9 cellular contexts compared by ENCODE assay signal in genomic region chr2:68362069-68362468, GRCh38. TPM values are rescaled to one million over a fixed set of nuclear protein-coding genes. Genes with fewer than 3 reads are reported as not detected.
DNase-seq lines count a peak whose midpoint lies in the region; ATAC-seq, FAIRE-seq and TF ChIP-seq lines count a peak whose summit lies in the region.
"Had no signal": no experiment of that assay in that cellular context is flagged by ENCODE, and none has a peak within 500 bp of the region (broad histone marks: within the 10 kb centered on the region; RNA-seq: fewer than 3 reads in every experiment).

No MANE protein-coding gene starts in this region.

- H3K9ac ChIP-seq in BLaER1, result 0 out of 2 replicates have a peak overlapping the region, but pooled peaks have one; percentile 42
- no peak overlapping the region for H3K9ac ChIP-seq in endothelial cell of umbilical vein (replicated peaks; ENCODE audit: extremely low read depth, insufficient read depth, low read length)

- no peaks in the 10 kb centered on the region for H3K9me3 Mint-ChIP-seq in stimulated activated effector memory CD8-positive, alpha-beta T cell treated with anti-CD3 and anti-CD28 coated beads, Interleukin-12 subunit alpha, Interleukin-12 subunit beta, amount 100 ng/mL, for 72 hours

- TF ChIP-seq CTCF in endothelial cell of umbilical vein (IDR thresholded peaks at IDR 0.05; ENCODE audit: extremely low read depth in 1 of 2, insufficient read depth in 1 of 2, low read depth in 1 of 2, low read length in 2 of 2), result peak; percentile 78 to 84

- intact Hi-C loops in endothelial cell of umbilical vein (cut with micrococcal nuclease), result loop anchor here (1.0 to 2.0 kb wide), 2 partner anchors 43 to 79 kb away; partner anchors contain the start of gene CNRIP1

- peak; percentile 87 for DNase-seq in NOMO-1 treated with DMSO at 0.1 percent for 48 hours (lab: John Stamatoyannopoulos, UW; ENCODE audit: unreplicated experiment)
- DNase-seq in activated CD8-positive, alpha-beta memory T cell treated with anti-CD3 and anti-CD28 coated beads for 1 hour (ENCODE audit: extremely low read depth in 1 of 2, low read depth in 1 of 2), result peak; percentile 45 to 63
- DNase-seq in endothelial cell of umbilical vein (ENCODE audit: low read depth, low spot score), result peak; percentile 58
- DNase-seq in myocyte (ENCODE audit: low read depth), result peak; percentile 44
- peak; percentile 66 to 84 for DNase-seq in stimulated activated effector memory CD8-positive, alpha-beta T cell treated with anti-CD3 and anti-CD28 coated beads, Interleukin-12 subunit alpha, Interleukin-12 subunit beta, amount 100 ng/mL, for 72 hours (ENCODE audit: low spot score in 2 of 2)

- H3K4me3 ChIP-seq in BLaER1 (no peak overlapping the region), endothelial cell of umbilical vein (replicated peaks in 1 of 3; ENCODE audit: insufficient read depth in 1 of 3, low read depth in 1 of 3, low read length in 3 of 3) (no peak overlapping the region)

- H3K4me1 ChIP-seq in BLaER1, result peaks cover 48% of the 10 kb centered on the region
- H3K4me1 ChIP-seq in endothelial cell of umbilical vein (ENCODE audit: control insufficient read depth, extremely low read depth, insufficient read depth, low read length), result no peaks in the 10 kb centered on the region

- FAIRE-seq in endothelial cell of umbilical vein (lab: Jason Lieb, UNC), result peak; percentile 76

- TF ChIP-seq POLR2A in GM19193 (IDR thresholded peaks at IDR 0.05; ENCODE audit: extremely low read depth, insufficient read depth, insufficient read length), result peak; percentile 54
- TF ChIP-seq POLR2A in endothelial cell of umbilical vein (IDR thresholded peaks at IDR 0.05; ENCODE audit: low read depth, low read length), result no peak

- H3K9me3 ChIP-seq in BLaER1 (no peaks in the 10 kb centered on the region), endothelial cell of umbilical vein (replicated peaks; ENCODE audit: control insufficient read depth, insufficient read depth, low read length) (no peaks in the 10 kb centered on the region)

- BruUV-seq in endothelial cell of umbilical vein (replicated peaks; lab: Mats Ljungman, UMichigan), result no TSS peak

- no peaks in the 10 kb centered on the region for H3K79me2 ChIP-seq in endothelial cell of umbilical vein (ENCODE audit: control insufficient read depth, insufficient read depth, low read length)

- H2AFZ ChIP-seq in endothelial cell of umbilical vein (ENCODE audit: low read depth, low read length), result peak overlapping the region; percentile 84

- H3K27me3 ChIP-seq in BLaER1 (no peaks in the 10 kb centered on the region), endothelial cell of umbilical vein (ENCODE audit: control insufficient read depth in 2 of 2, insufficient read depth in 2 of 2, low read length in 2 of 2) (no peaks in the 10 kb centered on the region)

- H3K4me3 Mint-ChIP-seq in stimulated activated effector memory CD8-positive, alpha-beta T cell treated with anti-CD3 and anti-CD28 coated beads, Interleukin-12 subunit alpha, Interleukin-12 subunit beta, amount 100 ng/mL, for 72 hours, result peak overlapping the region; percentile 91

- H4K20me1 ChIP-seq in BLaER1 (no peaks in the 10 kb centered on the region), endothelial cell of umbilical vein (replicated peaks; ENCODE audit: control insufficient read depth, extremely low read depth, insufficient read depth, low read length) (no peaks in the 10 kb centered on the region)

- H3K27ac Mint-ChIP-seq in stimulated activated effector memory CD8-positive, alpha-beta T cell treated with anti-CD3 and anti-CD28 coated beads, Interleukin-12 subunit alpha, Interleukin-12 subunit beta, amount 100 ng/mL, for 72 hours, result peak overlapping the region; percentile 98

- H3K4me2 ChIP-seq in BLaER1, result peak overlapping the region; percentile 87
- H3K4me2 ChIP-seq in endothelial cell of umbilical vein (ENCODE audit: insufficient read depth, low read length), result no peak overlapping the region

- dilution Hi-C loops in endothelial cell of umbilical vein (cut with MboI; ENCODE audit: extremely low pct_ligation_motif_present, low sequenced_read_pairs), result no loop called here

- CTCF ChIA-PET in endothelial cell of umbilical vein (lab: Charles Lee), result no interaction called here

- no peaks in the 10 kb centered on the region for H3K36me3 ChIP-seq in BLaER1
- no peaks in the 10 kb centered on the region for H3K36me3 ChIP-seq in endothelial cell of umbilical vein (ENCODE audit: control insufficient read depth in 2 of 2, extremely low read depth in 1 of 2, insufficient read depth in 2 of 2, low read length in 2 of 2)

- POLR2A ChIA-PET in endothelial cell of umbilical vein (lab: Charles Lee), result no interaction called here

- H3K27ac ChIP-seq in BLaER1 (peak overlapping the region; percentile 73), endothelial cell of umbilical vein (ENCODE audit: insufficient read depth, low read depth, low read length) (no peak overlapping the region)

- peaks cover 53% of the 10 kb centered on the region for H3K4me1 Mint-ChIP-seq in stimulated activated effector memory CD8-positive, alpha-beta T cell treated with anti-CD3 and anti-CD28 coated beads, Interleukin-12 subunit alpha, Interleukin-12 subunit beta, amount 100 ng/mL, for 72 hours

- H3K36me3 Mint-ChIP-seq in stimulated activated effector memory CD8-positive, alpha-beta T cell treated with anti-CD3 and anti-CD28 coated beads, Interleukin-12 subunit alpha, Interleukin-12 subunit beta, amount 100 ng/mL, for 72 hours, result peaks cover 6% of the 10 kb centered on the region

- peak; percentile 41 for ATAC-seq in HG03521 (IDR thresholded peaks at IDR 0.05; ENCODE audit: unreplicated experiment)
- ATAC-seq in stimulated activated effector memory CD8-positive, alpha-beta T cell treated with anti-CD3 and anti-CD28 coated beads, Interleukin-12 subunit alpha, Interleukin-12 subunit beta, amount 100 ng/mL, for 72 hours, result peak; percentile 76

- no peaks in the 10 kb centered on the region for H3K9me1 ChIP-seq in endothelial cell of umbilical vein (replicated peaks; ENCODE audit: control insufficient read depth, extremely low read depth, insufficient read depth, low read length)

TF ChIP-seq in endothelial cell of umbilical vein, 7 proteins besides CTCF, POLR2A, EP300 and RAD21:
- TF ChIP-seq FOS (IDR thresholded peaks at IDR 0.05; ENCODE audit: borderline replicate concordance, insufficient read depth, low read length), result no peak
- TF ChIP-seq POLR2AphosphoS5 (IDR thresholded peaks at IDR 0.05; ENCODE audit: insufficient read depth, low read depth, low read length), result peak; percentile 45
- peak; percentile 99 for TF ChIP-seq MYC (IDR thresholded peaks at IDR 0.05; ENCODE audit: low read depth, low read length)
- TF ChIP-seq MAX (IDR thresholded peaks at IDR 0.05; ENCODE audit: insufficient read depth, insufficient read length), result peak; percentile 94

RNA-seq across cellular contexts. Expression of gene PLEK, which starts 3.0 kb away (rescaled TPM):
- total RNA-seq in endothelial cell of umbilical vein (0.11 and 0.18 TPM in 2 replicates), myocyte (not detected in 2 replicates)
- polyA plus RNA-seq in endothelial cell of umbilical vein, result 0.03 TPM in 1 of 2 replicates, not detected in the other
- polyA plus RNA-seq in endothelial cell of umbilical vein (2011; cell fraction: cytosol; rRNA removed), result 0.01 and 0.04 TPM in 2 replicates
- polyA plus RNA-seq in endothelial cell of umbilical vein (2011; cell fraction: nucleus; rRNA removed), result 0.10 and 0.18 TPM in 2 replicates
- polyA plus RNA-seq in endothelial cell of umbilical vein (2012), result not detected in 2 replicates
- polyA minus RNA-seq in endothelial cell of umbilical vein, result not detected in 2 replicates
- not detected for polyA minus RNA-seq in endothelial cell of umbilical vein (2011; cell fraction: cytosol; rRNA and poly(A)+ RNA removed)
- polyA minus RNA-seq in endothelial cell of umbilical vein (2011; cell fraction: nucleus; rRNA and poly(A)+ RNA removed), result not detected in 2 replicates
- not detected for polyA plus RNA-seq in myocyte (2012)

RNA-seq across cellular contexts. Expression of gene CNRIP1, which starts 42.3 kb away (rescaled TPM):
- total RNA-seq in endothelial cell of umbilical vein, result 73.8 and 74.6 TPM in 2 replicates
- polyA plus RNA-seq in endothelial cell of umbilical vein, result 88.6 and 98.9 TPM in 2 replicates
- polyA plus RNA-seq in endothelial cell of umbilical vein (2011; cell fraction: cytosol; rRNA removed), result 87.8 and 99.8 TPM in 2 replicates
- polyA plus RNA-seq in endothelial cell of umbilical vein (2011; cell fraction: nucleus; rRNA removed), result 47.1 and 54.7 TPM in 2 replicates
- polyA plus RNA-seq in endothelial cell of umbilical vein (2012), result 87.5 and 104 TPM in 2 replicates
- 91.6 and 96.6 TPM in 2 replicates for polyA minus RNA-seq in endothelial cell of umbilical vein
- polyA minus RNA-seq in endothelial cell of umbilical vein (2011; cell fraction: cytosol; rRNA and poly(A)+ RNA removed), result not detected
- 26.1 and 34.7 TPM in 2 replicates for polyA minus RNA-seq in endothelial cell of umbilical vein (2011; cell fraction: nucleus; rRNA and poly(A)+ RNA removed)
- total RNA-seq in myocyte, result 5.4 and 7.6 TPM in 2 replicates
- 8.7 TPM for polyA plus RNA-seq in myocyte (2012)
- total RNA-seq: T-helper 1 cell treated with Interleukin-12 subunit alpha and Interleukin-12 subunit beta and Interleukin-4 antibody, amounts not matched to agents 30 ng/mL and 1 ng/mL, for 36 hours had no signal
